15 cellular contexts compared by ENCODE assay signal in the genomic region with DNA sequence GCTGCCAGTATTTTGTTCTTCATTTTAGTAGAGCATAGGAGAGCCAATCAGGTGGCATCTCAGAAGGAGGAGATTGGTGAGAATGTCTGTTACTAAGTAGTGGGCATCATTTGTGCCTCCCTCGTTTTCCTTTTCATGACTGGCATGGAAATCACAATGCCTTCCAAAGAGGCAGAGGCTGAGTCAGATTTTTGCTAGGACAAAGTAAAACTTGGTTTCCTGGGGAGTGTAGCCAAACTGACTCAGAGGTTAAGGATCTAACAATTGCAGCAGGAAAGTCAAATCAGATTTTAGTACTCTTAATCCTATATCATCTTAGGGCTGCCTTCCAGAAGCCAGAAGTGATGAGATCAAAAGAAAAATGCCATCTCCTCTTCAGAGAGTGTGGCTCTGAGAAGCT.
A peak's percentile ranks its signal among the peaks of the same experiment; 100 is the strongest.
DNase-seq lines count a peak whose midpoint lies in the region; ATAC-seq and TF ChIP-seq lines count a peak whose summit lies in the region.
"Had no signal": no experiment of that assay in that cellular context is flagged by ENCODE, and none has a peak within 500 bp of the region (broad histone marks: within the 10 kb centered on the region; RNA-seq: fewer than 3 reads in every experiment).

No MANE protein-coding gene starts in this region.

- in situ Hi-C loops in brain microvascular endothelial cell (cut with HindIII; ENCODE audit: low pct_ligation_motif_present, low sequenced_read_pairs) = no loop called here

- TF ChIP-seq CTCF in AG09309 (IDR thresholded peaks at IDR 0.05; ENCODE audit: control insufficient read depth, insufficient read depth, low read depth, low read length, missing control alignments) (no peak), Loucy (conservative IDR thresholded peaks at IDR 0.05; ENCODE audit: low read length) (no peak), brain microvascular endothelial cell (IDR thresholded peaks at IDR 0.05; ENCODE audit: low read depth, low read length, missing control alignments) (no peak)

- H3K4me1 Mint-ChIP-seq in stimulated activated naive CD8-positive, alpha-beta T cell treated with anti-CD3 and anti-CD28 coated beads, Interleukin-15, amount 100 ng/mL, for 72 hours = peaks cover 40% of the 10 kb centered on the region

- H3K79me2 ChIP-seq in Loucy (ENCODE audit: insufficient read depth, low read length) = no peaks in the 10 kb centered on the region

- peaks cover 5% of the 10 kb centered on the region for H3F3A ChIP-seq in Loucy (ENCODE audit: low read depth)

- no peak overlapping the region for H3K9ac ChIP-seq in Loucy (ENCODE audit: low read depth, low read length, poor library complexity, severe bottlenecking)

- H3K9me3 ChIP-seq in Loucy (ENCODE audit: insufficient read depth, low read depth, low read length) = no peaks in the 10 kb centered on the region
- H3K9me3 ChIP-seq: BE2C had no signal

- H3K4me3 ChIP-seq in AG09309 (ENCODE audit: control insufficient read depth, low read depth, low read length) (no peak overlapping the region), Loucy (ENCODE audit: low read length, poor library complexity, severe bottlenecking) (no peak overlapping the region), brain microvascular endothelial cell (ENCODE audit: low read depth, low read length) (no peak overlapping the region)

- H3K9me3 Mint-ChIP-seq in stimulated activated naive CD8-positive, alpha-beta T cell treated with anti-CD3 and anti-CD28 coated beads, Interleukin-15, amount 100 ng/mL, for 72 hours = peaks cover 5 to 7% of the 10 kb centered on the region in 2 donors

- DNase-seq in AG09309 (ENCODE audit: low read depth) (peak; percentile 27), dedifferentiated amniotic fluid mesenchymal stem cell (ENCODE audit: extremely low spot score) (peak; percentile 52), myocyte (ENCODE audit: low read depth) (peak; percentile 70), anterior cingulate cortex (lab: John Stamatoyannopoulos, UW) (no peak), NCI-H128 (lab: John Stamatoyannopoulos, UW; ENCODE audit: unreplicated experiment) (no peak), brain microvascular endothelial cell (no peak)
- DNase-seq in stimulated activated naive CD8-positive, alpha-beta T cell treated with anti-CD3 and anti-CD28 coated beads, Interleukin-15, amount 100 ng/mL, for 72 hours = no peak
- DNase-seq: activated CD8-positive, alpha-beta memory T cell treated with anti-CD3 and anti-CD28 coated beads for 24 hours; activated naive CD4-positive, alpha-beta T cell treated with anti-CD3 and anti-CD28 coated beads, Interleukin-2, amount 50 U/mL, for 16 hours; BE2C; NCI-H1694 treated with DMSO at 0.1 percent for 48 hours; NCI-H774; SHP77 treated with DMSO at 0.1 percent for 48 hours had no signal

- H3K4me2 ChIP-seq in Loucy (ENCODE audit: low read depth, low read length, poor library complexity, severe bottlenecking) = no peak overlapping the region

- H3K9me2 ChIP-seq in Loucy (replicated peaks; ENCODE audit: low read depth, low read length) = no peaks in the 10 kb centered on the region

- peaks cover 83% of the 10 kb centered on the region for H3K4me1 ChIP-seq in Loucy (ENCODE audit: insufficient read depth, low read length, poor library complexity, severe bottlenecking)
- H3K4me1 ChIP-seq: BE2C had no signal

- peak overlapping the region; percentile 24; the same call in 1 of the 2 replicates for H2AFZ ChIP-seq in Loucy (ENCODE audit: low read length)

- H4K20me1 ChIP-seq in Loucy (ENCODE audit: insufficient read depth, low read length, poor library complexity, severe bottlenecking) = no peaks in the 10 kb centered on the region

- H3K27me3 ChIP-seq in Loucy (ENCODE audit: insufficient read depth, low read length, poor library complexity, severe bottlenecking) (no peaks in the 10 kb centered on the region), brain microvascular endothelial cell (replicated peaks) (no peaks in the 10 kb centered on the region)

- H3K27ac Mint-ChIP-seq in stimulated activated naive CD8-positive, alpha-beta T cell treated with anti-CD3 and anti-CD28 coated beads, Interleukin-15, amount 100 ng/mL, for 72 hours = no peak overlapping the region
- H3K27ac Mint-ChIP-seq: IgD-negative memory B cell had no signal

- H3K27me3 Mint-ChIP-seq in stimulated activated naive CD8-positive, alpha-beta T cell treated with anti-CD3 and anti-CD28 coated beads, Interleukin-15, amount 100 ng/mL, for 72 hours = no peaks in the 10 kb centered on the region
- H3K27me3 Mint-ChIP-seq: IgD-negative memory B cell had no signal

- no peak overlapping the region for H3K27ac ChIP-seq in brain microvascular endothelial cell

- H3K36me3 ChIP-seq in Loucy (ENCODE audit: insufficient read depth, low read length) = no peaks in the 10 kb centered on the region
- no peaks in the 10 kb centered on the region for H3K36me3 ChIP-seq in brain microvascular endothelial cell (replicated peaks)
- H3K36me3 ChIP-seq: BE2C had no signal

- no peak for ATAC-seq in stimulated activated naive CD8-positive, alpha-beta T cell treated with anti-CD3 and anti-CD28 coated beads, Interleukin-15, amount 100 ng/mL, for 72 hours

- no peak overlapping the region for H3K4me3 Mint-ChIP-seq in stimulated activated naive CD8-positive, alpha-beta T cell treated with anti-CD3 and anti-CD28 coated beads, Interleukin-15, amount 100 ng/mL, for 72 hours
- H3K4me3 Mint-ChIP-seq: IgD-negative memory B cell had no signal

Comparison
In these comparisons a context has a peak if more than half of its experiments do, and no peak if none do; other contexts are left out.
1. DNase-seq: peak in AG09309 (single experiment), dedifferentiated amniotic fluid mesenchymal stem cell (single experiment) and myocyte (single experiment); none in stimulated activated naive CD8-positive, alpha-beta T cell treated with anti-CD3 and anti-CD28 coated beads, Interleukin-15, amount 100 ng/mL, for 72 hours (0 of 2), anterior cingulate cortex (0 of 58), NCI-H128 (single experiment) and brain microvascular endothelial cell (single experiment).